15 cellular contexts compared by ENCODE assay signal in the genomic region with DNA sequence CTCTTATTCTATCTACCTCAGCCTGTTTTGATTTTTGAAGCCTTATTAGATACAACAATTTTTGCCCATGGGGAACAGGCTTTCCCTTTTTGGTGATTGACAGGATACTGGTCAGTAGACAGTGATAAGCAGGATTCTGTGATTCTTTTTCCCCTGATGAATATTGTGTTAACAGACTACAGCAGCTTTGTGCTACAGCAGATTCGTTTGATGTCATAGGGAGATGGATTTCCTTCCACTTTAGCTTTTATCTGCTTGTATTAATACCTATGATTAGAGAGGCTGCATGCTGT.
"Had no signal": no experiment of that assay in that cellular context is flagged by ENCODE, and none has a peak within 500 bp of the region (broad histone marks: within the 10 kb centered on the region; RNA-seq: fewer than 3 reads in every experiment).

No MANE protein-coding gene starts in this region.

- DNase-seq: activated CD4-positive, alpha-beta T cell treated with anti-CD3 and anti-CD28 coated beads, Interleukin-2, amount 50 U/mL, for 48 hours; activated naive CD4-positive, alpha-beta T cell treated with anti-CD3 and anti-CD28 coated beads, Interleukin-2, amount 10 ng/mL, durations not matched to agents 7 days and 5 days; dorsolateral prefrontal cortex; heart right ventricle; natural killer cell; nucleus accumbens; posterior cingulate gyrus; upper lobe of right lung had no signal

- H3K4me1 ChIP-seq: ascending aorta had no signal

- H3K27me3 ChIP-seq: ascending aorta, cardiac muscle cell, dorsolateral prefrontal cortex, gastroesophageal sphincter, heart right ventricle, upper lobe of right lung had no signal

- H3K27ac ChIP-seq: ascending aorta, dorsolateral prefrontal cortex, gastroesophageal sphincter, thoracic aorta, upper lobe of right lung, VCaP had no signal

- H3K9me3 ChIP-seq: ascending aorta, gastroesophageal sphincter, heart right ventricle, thoracic aorta, upper lobe of right lung had no signal

- ATAC-seq: activated T-helper 17 cell treated with anti-CD3 and anti-CD28 coated beads, Interleukin-2, amount 50 U/mL, for 72 hours; gastroesophageal sphincter; stimulated activated effector memory CD8-positive, alpha-beta T cell treated with anti-CD3 and anti-CD28 coated beads, Interleukin-12 subunit alpha, Interleukin-12 subunit beta, amount 100 ng/mL, for 72 hours had no signal

- H3K36me3 Mint-ChIP-seq: natural killer cell had no signal

- H3K27me3 Mint-ChIP-seq: activated naive CD4-positive, alpha-beta T cell treated with anti-CD3 and anti-CD28 coated beads, Interleukin-2, amount 10 ng/mL, durations not matched to agents 7 days and 5 days; activated T-helper 17 cell treated with anti-CD3 and anti-CD28 coated beads, Interleukin-2, amount 50 U/mL, for 72 hours had no signal

- H3K4me3 Mint-ChIP-seq: activated naive CD4-positive, alpha-beta T cell treated with anti-CD3 and anti-CD28 coated beads, Interleukin-2, amount 10 ng/mL, durations not matched to agents 7 days and 5 days; activated T-helper 17 cell treated with anti-CD3 and anti-CD28 coated beads, Interleukin-2, amount 50 U/mL, for 72 hours; natural killer cell; stimulated activated effector memory CD8-positive, alpha-beta T cell treated with anti-CD3 and anti-CD28 coated beads, Interleukin-12 subunit alpha, Interleukin-12 subunit beta, amount 100 ng/mL, for 72 hours had no signal

- H3K36me3 ChIP-seq: ascending aorta, cardiac muscle cell, heart right ventricle, thoracic aorta, upper lobe of right lung had no signal

- H3K9me3 Mint-ChIP-seq: activated naive CD4-positive, alpha-beta T cell treated with anti-CD3 and anti-CD28 coated beads, Interleukin-2, amount 10 ng/mL, durations not matched to agents 7 days and 5 days; activated T-helper 17 cell treated with anti-CD3 and anti-CD28 coated beads, Interleukin-2, amount 50 U/mL, for 72 hours; natural killer cell; stimulated activated effector memory CD8-positive, alpha-beta T cell treated with anti-CD3 and anti-CD28 coated beads, Interleukin-12 subunit alpha, Interleukin-12 subunit beta, amount 100 ng/mL, for 72 hours had no signal

- H3K4me3 ChIP-seq: ascending aorta, cardiac muscle cell, dorsolateral prefrontal cortex, gastroesophageal sphincter, heart right ventricle, thoracic aorta, upper lobe of right lung had no signal

- H3K27ac Mint-ChIP-seq: activated naive CD4-positive, alpha-beta T cell treated with anti-CD3 and anti-CD28 coated beads, Interleukin-2, amount 10 ng/mL, durations not matched to agents 7 days and 5 days; activated T-helper 17 cell treated with anti-CD3 and anti-CD28 coated beads, Interleukin-2, amount 50 U/mL, for 72 hours had no signal
